ENCODE assay signal across 8 cellular contexts in genomic region chr1:248927283-248927682, GRCh38. TPM values are rescaled to one million over a fixed set of nuclear protein-coding genes. Genes with fewer than 3 reads are reported as not detected.
DNase-seq lines count a peak whose midpoint lies in the region; TF ChIP-seq lines count a peak whose summit lies in the region.
"Not testable (repeated sequence)": the region's sequence is repeated elsewhere in the genome, so short reads cannot be mapped to it uniquely, and the experiment has no call there.

No MANE protein-coding gene starts in this region.

- in situ Hi-C loops in GM23248 (cut with MboI); brain microvascular endothelial cell (cut with HindIII; ENCODE audit: low pct_ligation_motif_present, low sequenced_read_pairs): not testable (repeated sequence)

- WGBS in GM23248 (ENCODE audit: low coverage in 1 of 2, low lambda C conversion rate in 2 of 2, missing lambda C conversion rate in 2 of 2), 2 experiments: 11 to 29% methylated on average over 3 of the region's 3 CpGs

- H3K9me3 Mint-ChIP-seq in activated T-helper 2 cell treated with anti-CD3 and anti-CD28 coated beads, Interferon-gamma antibody, Interleukin-2, Interleukin-4, amounts not matched to agents 10 μg/mL and 5 μg/mL and 100 μg/mL, durations not matched to agents 14 hours and 24 hours and 36 hours; mesothelial cell of epicardium; progenitor cell of endocrine pancreas (ENCODE audit: low read depth): not testable (repeated sequence)

- DNase-seq in GM23248: peak; percentile 29
- not testable (repeated sequence) for DNase-seq in SJSA1 (ENCODE audit: low read depth in 1 of 2, low spot score in 2 of 2); activated T-helper 2 cell treated with anti-CD3 and anti-CD28 coated beads, Interferon-gamma antibody, Interleukin-2, Interleukin-4, amounts not matched to agents 10 μg/mL and 5 μg/mL and 100 μg/mL, durations not matched to agents 14 hours and 24 hours and 36 hours (ENCODE audit: low spot score); brain microvascular endothelial cell; mesothelial cell of epicardium (ENCODE audit: low spot score in 2 of 2, unreplicated experiment in 2 of 2); progenitor cell of endocrine pancreas (ENCODE audit: low spot score, unreplicated experiment)

- peaks cover 23% of the 10 kb centered on the region for H3K4me1 ChIP-seq in GM23248 (ENCODE audit: insufficient read depth)
- peaks cover 67% of the 10 kb centered on the region for H3K4me1 ChIP-seq in Loucy (ENCODE audit: insufficient read depth, low read length, poor library complexity, severe bottlenecking)
- peaks cover 38% of the 10 kb centered on the region for H3K4me1 ChIP-seq in SJSA1 (replicated peaks)

- not testable (repeated sequence) for H3K36me3 Mint-ChIP-seq in activated T-helper 2 cell treated with anti-CD3 and anti-CD28 coated beads, Interferon-gamma antibody, Interleukin-2, Interleukin-4, amounts not matched to agents 10 μg/mL and 5 μg/mL and 100 μg/mL, durations not matched to agents 14 hours and 24 hours and 36 hours (ENCODE audit: low read depth); mesothelial cell of epicardium
- peaks cover 12% of the 10 kb centered on the region for H3K36me3 Mint-ChIP-seq in progenitor cell of endocrine pancreas (ENCODE audit: insufficient read depth)

- H3F3A ChIP-seq in GM23248 (ENCODE audit: insufficient read depth): peaks cover 20% of the 10 kb centered on the region
- H3F3A ChIP-seq in Loucy (ENCODE audit: low read depth): not testable (repeated sequence)

- H3K27ac ChIP-seq in GM23248 (peak overlapping the region; percentile 85), SJSA1 (peak overlapping the region; percentile 92), brain microvascular endothelial cell (peak overlapping the region; percentile 69), temporal lobe (ENCODE audit: low read depth, low read length) (peak overlapping the region; percentile 52)

- H3K4me2 ChIP-seq in GM23248 (ENCODE audit: unreplicated experiment) (peak overlapping the region; percentile 61), Loucy (ENCODE audit: low read depth, low read length, poor library complexity, severe bottlenecking) (peak overlapping the region; percentile 55)

- not testable (repeated sequence) for H3K36me3 ChIP-seq in GM23248 (ENCODE audit: low read depth); Loucy (ENCODE audit: insufficient read depth, low read length); SJSA1; brain microvascular endothelial cell (replicated peaks)

- H3K4me3 Mint-ChIP-seq in activated T-helper 2 cell treated with anti-CD3 and anti-CD28 coated beads, Interferon-gamma antibody, Interleukin-2, Interleukin-4, amounts not matched to agents 10 μg/mL and 5 μg/mL and 100 μg/mL, durations not matched to agents 14 hours and 24 hours and 36 hours (ENCODE audit: low read depth); mesothelial cell of epicardium; progenitor cell of endocrine pancreas (ENCODE audit: low read depth): not testable (repeated sequence)

- H3K4me3 ChIP-seq in GM23248; Loucy (ENCODE audit: low read length, poor library complexity, severe bottlenecking); SJSA1; brain microvascular endothelial cell (ENCODE audit: low read depth, low read length): not testable (repeated sequence)

- H3K9me3 ChIP-seq in GM23248 (ENCODE audit: low read depth); Loucy (ENCODE audit: insufficient read depth, low read depth, low read length); SJSA1 (replicated peaks): not testable (repeated sequence)

- H4K20me1 ChIP-seq in GM23248 (ENCODE audit: insufficient read depth); Loucy (ENCODE audit: insufficient read depth, low read length, poor library complexity, severe bottlenecking): not testable (repeated sequence)

- not testable (repeated sequence) for H2AFZ ChIP-seq in GM23248
- 0 out of 2 replicates have a peak overlapping the region, but pooled peaks have one; percentile 1 for H2AFZ ChIP-seq in Loucy (ENCODE audit: low read length)

- H3K27me3 ChIP-seq in GM23248 (replicated peaks; ENCODE audit: insufficient read depth); Loucy (ENCODE audit: insufficient read depth, low read length, poor library complexity, severe bottlenecking); SJSA1 (replicated peaks); brain microvascular endothelial cell (replicated peaks): not testable (repeated sequence)

- peak overlapping the region; percentile 56 for H3K27ac Mint-ChIP-seq in activated T-helper 2 cell treated with anti-CD3 and anti-CD28 coated beads, Interferon-gamma antibody, Interleukin-2, Interleukin-4, amounts not matched to agents 10 μg/mL and 5 μg/mL and 100 μg/mL, durations not matched to agents 14 hours and 24 hours and 36 hours
- H3K27ac Mint-ChIP-seq in mesothelial cell of epicardium: peak overlapping the region; percentile 68
- H3K27ac Mint-ChIP-seq in progenitor cell of endocrine pancreas: peak overlapping the region; percentile 59

- H3K27me3 Mint-ChIP-seq in activated T-helper 2 cell treated with anti-CD3 and anti-CD28 coated beads, Interferon-gamma antibody, Interleukin-2, Interleukin-4, amounts not matched to agents 10 μg/mL and 5 μg/mL and 100 μg/mL, durations not matched to agents 14 hours and 24 hours and 36 hours (ENCODE audit: low read depth); mesothelial cell of epicardium (ENCODE audit: low read depth); progenitor cell of endocrine pancreas: not testable (repeated sequence)

- H3K9ac ChIP-seq in GM23248: peak overlapping the region; percentile 54
- H3K9ac ChIP-seq in Loucy (ENCODE audit: low read depth, low read length, poor library complexity, severe bottlenecking): peak overlapping the region; percentile 68

- TF ChIP-seq CTCF in Loucy (conservative IDR thresholded peaks at IDR 0.05; ENCODE audit: low read length); brain microvascular endothelial cell (IDR thresholded peaks at IDR 0.05; ENCODE audit: low read depth, low read length, missing control alignments); mesothelial cell of epicardium (IDR thresholded peaks at IDR 0.05; ENCODE audit: unreplicated experiment); progenitor cell of endocrine pancreas (IDR thresholded peaks at IDR 0.05; ENCODE audit: unreplicated experiment): not testable (repeated sequence)

- H3K79me2 ChIP-seq in GM23248 (ENCODE audit: insufficient read depth); Loucy (ENCODE audit: insufficient read depth, low read length): not testable (repeated sequence)

- H3K4me1 Mint-ChIP-seq in activated T-helper 2 cell treated with anti-CD3 and anti-CD28 coated beads, Interferon-gamma antibody, Interleukin-2, Interleukin-4, amounts not matched to agents 10 μg/mL and 5 μg/mL and 100 μg/mL, durations not matched to agents 14 hours and 24 hours and 36 hours (ENCODE audit: low read depth): peaks cover 49% of the 10 kb centered on the region
- peaks cover 48% of the 10 kb centered on the region for H3K4me1 Mint-ChIP-seq in mesothelial cell of epicardium
- H3K4me1 Mint-ChIP-seq in progenitor cell of endocrine pancreas (ENCODE audit: low read depth): peaks cover 20% of the 10 kb centered on the region

- intact Hi-C loops in activated T-helper 2 cell treated with anti-CD3 and anti-CD28 coated beads, Interferon-gamma antibody, Interleukin-2, Interleukin-4, amounts not matched to agents 10 μg/mL and 5 μg/mL and 100 μg/mL, durations not matched to agents 14 hours and 24 hours and 36 hours (cut with micrococcal nuclease): not testable (repeated sequence)

- not testable (repeated sequence) for H3K9me2 ChIP-seq in GM23248 (ENCODE audit: insufficient read depth); Loucy (replicated peaks; ENCODE audit: low read depth, low read length)

RNA-seq across cellular contexts. Expression of gene PGBD2, which starts 21.2 kb away (rescaled TPM):
- 3.5 and 6.1 TPM in 2 replicates for total RNA-seq in GM23248 (2014; rRNA removed; shearing (Covaris generic))
- polyA plus RNA-seq in GM23248 (2016; fragmentation: Nextera tagmentation; extraction: Ambion mirVana): 5.0 and 5.8 TPM in 2 replicates
- total RNA-seq in SJSA1 (2014; rRNA removed; shearing (Covaris generic)): 2.6 and 5.9 TPM in 2 replicates
- 6.7 and 6.9 TPM in 2 replicates for total RNA-seq in activated T-helper 2 cell treated with anti-CD3 and anti-CD28 coated beads, Interferon-gamma antibody, Interleukin-2, Interleukin-4, amounts not matched to agents 10 μg/mL and 5 μg/mL and 100 μg/mL, durations not matched to agents 14 hours and 24 hours and 36 hours
- total RNA-seq in mesothelial cell of epicardium (8.5 to 9.7 TPM (median 8.6 TPM) in 3 replicates), progenitor cell of endocrine pancreas (16.0 and 16.6 TPM in 2 replicates), temporal lobe (10.1 TPM)
